ENCODE assay signal across 8 cellular contexts in the genomic region with DNA sequence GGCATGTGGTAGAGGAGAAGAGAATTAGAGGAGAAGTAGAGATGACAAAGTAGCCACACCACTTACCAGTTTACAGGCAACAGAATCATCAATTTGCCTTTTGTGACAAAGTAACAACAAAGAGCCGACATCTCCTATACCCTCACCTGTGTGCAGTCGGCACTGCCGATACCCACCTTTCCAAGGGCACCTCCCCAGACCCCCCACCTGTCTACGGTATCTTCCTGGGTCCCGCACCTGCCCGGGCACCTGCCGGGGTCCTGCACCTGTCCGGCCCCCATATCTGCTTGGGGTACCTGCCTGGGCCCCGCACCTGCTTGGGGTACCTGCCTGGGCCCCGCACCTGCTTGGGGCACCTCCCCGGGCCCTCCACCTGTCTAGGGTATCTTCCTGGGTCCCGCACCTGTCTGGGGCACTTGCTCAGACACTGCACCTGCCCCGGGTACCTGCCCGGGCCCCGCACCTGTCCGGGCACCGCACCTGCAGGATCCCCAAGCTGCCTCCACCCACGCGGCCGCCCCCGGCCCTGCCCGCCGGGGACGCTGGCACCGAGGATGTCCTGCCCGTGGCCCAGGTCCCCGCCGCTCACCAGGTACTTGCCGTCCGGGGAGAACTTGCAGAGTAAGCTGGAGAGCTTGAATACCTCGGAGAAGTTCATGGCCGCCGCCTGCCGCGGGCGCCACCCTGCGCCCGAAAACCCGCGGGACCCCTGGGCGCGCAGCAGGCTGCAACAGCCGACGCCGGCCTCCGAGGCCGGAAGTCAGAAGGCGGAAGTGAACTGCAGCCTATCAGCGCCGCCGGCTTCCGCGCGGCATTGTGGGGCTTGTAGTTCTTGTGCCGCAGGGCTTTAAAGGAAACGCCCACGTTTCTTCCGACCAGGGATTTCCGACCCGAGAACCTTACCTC. TPM values are rescaled to one million over a fixed set of nuclear protein-coding genes. Genes with fewer than 3 reads are reported as not detected.
A peak's percentile ranks its signal among the peaks of the same experiment; 100 is the strongest.
DNase-seq lines count a peak whose midpoint lies in the region; ATAC-seq and TF ChIP-seq lines count a peak whose summit lies in the region.

A gene with protein sequence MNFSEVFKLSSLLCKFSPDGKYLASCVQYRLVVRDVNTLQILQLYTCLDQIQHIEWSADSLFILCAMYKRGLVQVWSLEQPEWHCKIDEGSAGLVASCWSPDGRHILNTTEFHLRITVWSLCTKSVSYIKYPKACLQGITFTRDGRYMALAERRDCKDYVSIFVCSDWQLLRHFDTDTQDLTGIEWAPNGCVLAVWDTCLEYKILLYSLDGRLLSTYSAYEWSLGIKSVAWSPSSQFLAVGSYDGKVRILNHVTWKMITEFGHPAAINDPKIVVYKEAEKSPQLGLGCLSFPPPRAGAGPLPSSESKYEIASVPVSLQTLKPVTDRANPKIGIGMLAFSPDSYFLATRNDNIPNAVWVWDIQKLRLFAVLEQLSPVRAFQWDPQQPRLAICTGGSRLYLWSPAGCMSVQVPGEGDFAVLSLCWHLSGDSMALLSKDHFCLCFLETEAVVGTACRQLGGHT (minus strand): TSS at position 762 of the 906 bp plus-strand sequence. CDS start 104 bp downstream, at position 658.

- peaks cover 24% of the 10 kb centered on the region for H3K4me1 Mint-ChIP-seq in activated CD4-positive, alpha-beta T cell treated with anti-CD3 and anti-CD28 coated beads for 36 hours

- no peaks in the 10 kb centered on the region for H3K9me3 Mint-ChIP-seq in activated CD4-positive, alpha-beta T cell treated with anti-CD3 and anti-CD28 coated beads for 36 hours (ENCODE audit: low read depth)

- H3K36me3 Mint-ChIP-seq in activated CD4-positive, alpha-beta T cell treated with anti-CD3 and anti-CD28 coated beads for 36 hours (ENCODE audit: low read depth), result peaks cover 11% of the 10 kb centered on the region

- TF ChIP-seq CTCF in choroid plexus epithelial cell (conservative IDR thresholded peaks at IDR 0.05; ENCODE audit: low read depth, low read length), result no peak

- no peak within 1 kb of the TSS for H3K27ac Mint-ChIP-seq in activated CD4-positive, alpha-beta T cell treated with anti-CD3 and anti-CD28 coated beads for 36 hours

- POLR2A ChIA-PET in activated CD4-positive, alpha-beta T cell treated with anti-CD3 and anti-CD28 coated beads for 36 hours (lab: Charles Lee), result interaction anchor here (0.5 kb wide), 1 partner anchor 1393 kb away, joined by 3 read pairs; no protein-coding TSS in a partner anchor

- peak within 1 kb of the TSS; percentile 83 for H3K4me3 ChIP-seq in choroid plexus epithelial cell (ENCODE audit: low read depth, low read length)

- peak; percentile 64 for ATAC-seq in GM19023 (IDR thresholded peaks at IDR 0.05; ENCODE audit: unreplicated experiment)
- ATAC-seq in HG03196 (IDR thresholded peaks at IDR 0.05; ENCODE audit: unreplicated experiment), result peak; percentile 76
- ATAC-seq in activated CD4-positive, alpha-beta T cell treated with anti-CD3 and anti-CD28 coated beads for 36 hours, result peak; percentile 97

- CTCF ChIA-PET in activated CD4-positive, alpha-beta T cell treated with anti-CD3 and anti-CD28 coated beads for 36 hours (lab: Charles Lee), result interaction anchor here (3.9 kb wide), 1 partner anchor 30 kb away, joined by 11 read pairs; no protein-coding TSS in a partner anchor

- peak; percentile 97 for DNase-seq in AG20443 (ENCODE audit: low spot score)
- peak; percentile 77 to 90 for DNase-seq in NCI-H524 (lab: John Stamatoyannopoulos, UW)
- peak; percentile 96 for DNase-seq in activated CD4-positive, alpha-beta T cell treated with anti-CD3 and anti-CD28 coated beads for 36 hours
- peak; percentile 93 for DNase-seq in choroid plexus epithelial cell (ENCODE audit: low read depth)
- peak; percentile 91 for DNase-seq in kidney tubule cell (ENCODE audit: low spot score)
- peak; percentile 63 to 86 (median 76) for DNase-seq in stimulated activated CD4-positive, alpha-beta T cell treated with anti-CD3 and anti-CD28 coated beads, Interleukin-1b, Interleukin-23, amount 100 ng/mL, for 24 hours (ENCODE audit: low read depth in 4 of 4, low spot score in 1 of 4)

- peaks cover 17% of the 10 kb centered on the region for H3K27me3 Mint-ChIP-seq in activated CD4-positive, alpha-beta T cell treated with anti-CD3 and anti-CD28 coated beads for 36 hours

- intact Hi-C loops in activated CD4-positive, alpha-beta T cell treated with anti-CD3 and anti-CD28 coated beads for 36 hours (cut with DNase I, micrococcal nuclease), result loop anchor here (1.0 to 5.0 kb wide), 7 partner anchors 25 to 251 kb away; partner anchors contain the start of genes C1orf174 (in 1 of the 2), CEP104 (in 1 of the 2), DFFB (in 1 of the 2) and LRRC47 (in 1 of the 2)

- H3K4me3 Mint-ChIP-seq in activated CD4-positive, alpha-beta T cell treated with anti-CD3 and anti-CD28 coated beads for 36 hours, result peak within 1 kb of the TSS; percentile 71

RNA-seq across cellular contexts. Expression of the gene that starts here (rescaled TPM):
- total RNA-seq in activated CD4-positive, alpha-beta T cell treated with anti-CD3 and anti-CD28 coated beads for 36 hours, result 10 to 100 TPM; 26.3 to 28.9 TPM

Comparison
In these comparisons a context has a peak if more than half of its experiments do, and no peak if none do; other contexts are left out.
1. Peak in every context shown above with its lines: DNase-seq, ATAC-seq and H3K4me3 ChIP-seq.